ENCODE assay signal across 24 cellular contexts in genomic region chr10:31595992-31596391, GRCh38.
A peak's percentile ranks its signal among the peaks of the same experiment; 100 is the strongest.
DNase-seq lines count a peak whose midpoint lies in the region; ATAC-seq, FAIRE-seq and TF ChIP-seq lines count a peak whose summit lies in the region.
"Had no signal": no experiment of that assay in that cellular context is flagged by ENCODE, and none has a peak within 500 bp of the region (broad histone marks: within the 10 kb centered on the region; RNA-seq: fewer than 3 reads in every experiment).

No MANE protein-coding gene starts in this region.

- H3K9ac ChIP-seq in K562 (ENCODE audit: insufficient read depth in 1 of 2, low read depth in 2 of 2, low read length in 2 of 2): no peak overlapping the region
- H3K9ac ChIP-seq: BLaER1 treated with 17β-estradiol and CSF1 and Interleukin-3, amounts not matched to agents 10 nM and 100 nM had no signal

- no peak overlapping the region for H3K4me3 ChIP-seq in A549
- H3K4me3 ChIP-seq in K562: no peak overlapping the region
- H3K4me3 ChIP-seq in H7 (ENCODE audit: insufficient read depth, low read depth, low read length): no peak overlapping the region
- H3K4me3 ChIP-seq: BLaER1 treated with 17β-estradiol and CSF1 and Interleukin-3, amounts not matched to agents 10 nM and 100 nM; GM12878 had no signal

- no peak for ATAC-seq in A549
- ATAC-seq in K562: no peak
- ATAC-seq in HG03196 (IDR thresholded peaks at IDR 0.05; ENCODE audit: unreplicated experiment): no peak
- ATAC-seq: CD8-positive, alpha-beta T cell; GM12878 had no signal

- H3K4me1 ChIP-seq in A549 (no peaks in the 10 kb centered on the region), K562 (replicated peaks in 1 of 2; ENCODE audit: control insufficient read depth in 2 of 2, insufficient read depth in 2 of 2, low read length in 2 of 2) (no peaks in the 10 kb centered on the region)
- H3K4me1 ChIP-seq: Caco-2 had no signal

- TF ChIP-seq CTCF in A549 (IDR thresholded peaks at IDR 0.05) (no peak), K562 (IDR thresholded peaks at IDR 0.05 in 2 of 3, conservative IDR thresholded peaks at IDR 0.05 in 1 of 3; ENCODE audit: insufficient read depth in 2 of 3, low read depth in 1 of 3, low read length in 3 of 3) (no peak)

- H3K9me3 ChIP-seq in A549 (peaks cover 14% of the 10 kb centered on the region), K562 (replicated peaks; ENCODE audit: control insufficient read depth, insufficient read depth, low read depth, low read length) (no peaks in the 10 kb centered on the region)

- FAIRE-seq in A549 (lab: Jason Lieb, UNC) (no peak), K562 (lab: Jason Lieb, UNC) (no peak)
- FAIRE-seq: A204.1, GM12878, GM12892, GM18507 had no signal

- TF ChIP-seq EP300 in A549 (IDR thresholded peaks at IDR 0.05): no peak
- no peak for TF ChIP-seq EP300 in K562 (IDR thresholded peaks at IDR 0.05; ENCODE audit: low read length)

- POLR2A ChIA-PET in A549 (lab: Yijun Ruan, JAX) (no interaction called here), K562 (lab: Yijun Ruan, JAX) (no interaction called here)

- no peak overlapping the region for H3K27ac ChIP-seq in A549
- no peak overlapping the region for H3K27ac ChIP-seq in K562 (ENCODE audit: extremely low read depth, low read depth, low read length)
- H3K27ac ChIP-seq: BLaER1 treated with 17β-estradiol and CSF1 and Interleukin-3, amounts not matched to agents 10 nM and 100 nM; C4-2B had no signal

- in situ Hi-C loops in Caki2 (cut with HindIII; ENCODE audit: low pct_unique_long_range_greater_than_20kb, low sequenced_read_pairs) (no loop called here), K562 (cut with MboI) (no loop called here)

- CTCF ChIA-PET in A549 (lab: Yijun Ruan, JAX) (no interaction called here), K562 (lab: Yijun Ruan, JAX; ENCODE audit: low intra/inter-chr PET ratio) (no interaction called here)

- no peak overlapping the region for H2AFZ ChIP-seq in K562 (ENCODE audit: low read depth, low read length)

- intact Hi-C loops in K562 (cut with micrococcal nuclease): no loop called here

- TF ChIP-seq RAD21 in A549 (conservative IDR thresholded peaks at IDR 0.05 in 1 of 2, IDR thresholded peaks at IDR 0.05 in 1 of 2) (no peak), K562 (CRISPR knock-in tag; conservative IDR thresholded peaks at IDR 0.05 in 1 of 2, IDR thresholded peaks at IDR 0.05 in 1 of 2) (no peak)

- H3K27me3 ChIP-seq in K562 (ENCODE audit: control insufficient read depth in 2 of 2, insufficient read depth in 2 of 2, low read length in 2 of 2) (no peaks in the 10 kb centered on the region), H7 (ENCODE audit: control insufficient read depth, insufficient read depth, low read length) (no peaks in the 10 kb centered on the region)
- H3K27me3 ChIP-seq: BLaER1 treated with 17β-estradiol and CSF1 and Interleukin-3, amounts not matched to agents 10 nM and 100 nM had no signal

- no peak for DNase-seq in A549 (ENCODE audit: low read depth in 1 of 2, low spot score in 1 of 2)
- peak; percentile 26 for DNase-seq in Caki2 (ENCODE audit: low read depth)
- DNase-seq in K562 (ENCODE audit: extremely low read depth in 1 of 4, low spot score in 3 of 4): no peak
- DNase-seq in kidney glomerular epithelial cell (lab: John Stamatoyannopoulos, UW): no peak
- no peak for DNase-seq in H7
- DNase-seq: 8988T; AML-193; Caco-2; CD4-positive, alpha-beta T cell; CD8-positive, alpha-beta T cell; DMS 273 treated with DMSO at 0.1 percent for 48 hours; DMS153; DMS53; DMS79; DND-41; EL; GDM1 had no signal

- H3K9me1 ChIP-seq in K562 (ENCODE audit: control insufficient read depth, insufficient read depth, low read length): no peaks in the 10 kb centered on the region

- H4K20me1 ChIP-seq in K562 (replicated peaks; ENCODE audit: control insufficient read depth, insufficient read depth, low read length): no peaks in the 10 kb centered on the region
- H4K20me1 ChIP-seq: BLaER1 treated with 17β-estradiol and CSF1 and Interleukin-3, amounts not matched to agents 10 nM and 100 nM had no signal

- H3K36me3 ChIP-seq in K562 (ENCODE audit: control insufficient read depth, insufficient read depth, low read length): no peaks in the 10 kb centered on the region
- H3K36me3 ChIP-seq in H7 (replicated peaks; ENCODE audit: control insufficient read depth, insufficient read depth, low read length): no peaks in the 10 kb centered on the region
- H3K36me3 ChIP-seq: BLaER1 treated with 17β-estradiol and CSF1 and Interleukin-3, amounts not matched to agents 10 nM and 100 nM had no signal

- TF ChIP-seq POLR2A in A549 (IDR thresholded peaks at IDR 0.05; ENCODE audit: low read length): no peak
- no peak for TF ChIP-seq POLR2A in K562 (conservative IDR thresholded peaks at IDR 0.05)

- no peaks in the 10 kb centered on the region for H3K79me2 ChIP-seq in K562 (ENCODE audit: control insufficient read depth, insufficient read depth, low read length)

- 51% methylated on average over 3 of the region's 3 CpGs for WGBS in A549 (ENCODE audit: missing lambda C conversion rate)
- 0% methylated on average over 3 of the region's 3 CpGs for WGBS in K562 (ENCODE audit: insufficient coverage, low coverage, missing lambda C conversion rate)

- no TSS peak for BruUV-seq in K562 (replicated peaks; lab: Mats Ljungman, UMichigan)

- H3K4me2 ChIP-seq in A549: no peak overlapping the region
- H3K4me2 ChIP-seq in K562 (ENCODE audit: insufficient read depth, low read length): no peak overlapping the region
- H3K4me2 ChIP-seq: BLaER1 treated with 17β-estradiol and CSF1 and Interleukin-3, amounts not matched to agents 10 nM and 100 nM had no signal

TF ChIP-seq in A549, 52 proteins besides CTCF, POLR2A, EP300 and RAD21:
- TF ChIP-seq MAFK (IDR thresholded peaks at IDR 0.05; ENCODE audit: partially characterized antibody) (peak; percentile 43), RARB (CRISPR knock-in tag; IDR thresholded peaks at IDR 0.05) (no peak)

TF ChIP-seq in K562, 482 proteins besides CTCF, POLR2A, EP300 and RAD21:
- TF ChIP-seq PURB (CRISPR knock-in tag; IDR thresholded peaks at IDR 0.05; ENCODE audit: low read depth): no peak
- TF ChIP-seq ZNF316 (IDR thresholded peaks at IDR 0.05): peak; percentile 16; the same call in 1 of the 2 replicates
- no peak for TF ChIP-seq ELF1 (tag; IDR thresholded peaks at IDR 0.05)
- TF ChIP-seq MCM7 (IDR thresholded peaks at IDR 0.05): no peak
- TF ChIP-seq C11orf30 (IDR thresholded peaks at IDR 0.05; ENCODE audit: low read depth): 0 out of 2 replicates have a peak, but pooled peaks have one; percentile 7
- TF ChIP-seq POLR2H (tag; IDR thresholded peaks at IDR 0.05; ENCODE audit: low read depth): no peak
- TF ChIP-seq, protein P1, sequence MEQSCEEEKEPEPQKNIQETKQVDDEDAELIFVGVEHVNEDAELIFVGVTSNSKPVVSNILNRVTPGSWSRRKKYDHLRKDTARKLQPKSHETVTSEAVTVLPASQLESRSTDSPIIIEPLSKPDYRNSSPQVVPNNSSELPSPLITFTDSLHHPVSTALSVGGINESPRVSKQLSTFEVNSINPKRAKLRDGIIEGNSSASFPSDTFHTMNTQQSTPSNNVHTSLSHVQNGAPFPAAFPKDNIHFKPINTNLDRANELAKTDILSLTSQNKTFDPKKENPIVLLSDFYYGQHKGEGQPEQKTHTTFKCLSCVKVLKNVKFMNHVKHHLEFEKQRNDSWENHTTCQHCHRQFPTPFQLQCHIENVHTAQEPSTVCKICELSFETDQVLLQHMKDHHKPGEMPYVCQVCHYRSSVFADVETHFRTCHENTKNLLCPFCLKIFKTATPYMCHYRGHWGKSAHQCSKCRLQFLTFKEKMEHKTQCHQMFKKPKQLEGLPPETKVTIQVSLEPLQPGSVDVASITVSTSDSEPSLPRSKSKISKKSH (CRISPR knock-in tag; IDR thresholded peaks at IDR 0.05): no peak
- no peak for TF ChIP-seq ZEB2 (IDR thresholded peaks at IDR 0.05)

Comparison
In these comparisons a context has a peak if more than half of its experiments do, and no peak if none do; other contexts are left out.
1. Of the 35 proteins assayed by ChIP-seq in both K562 and A549: peak only in K562: none; only in A549: MAFK; in both: none; in neither: 34.